8 cellular contexts compared by ENCODE assay signal in genomic region chr15:64502537-64502936, GRCh38. TPM values are rescaled to one million over a fixed set of nuclear protein-coding genes. Genes with fewer than 3 reads are reported as not detected.
DNase-seq lines count a peak whose midpoint lies in the region; ATAC-seq and TF ChIP-seq lines count a peak whose summit lies in the region.
"Had no signal": no experiment of that assay in that cellular context is flagged by ENCODE, and none has a peak within 500 bp of the region (broad histone marks: within the 10 kb centered on the region; RNA-seq: fewer than 3 reads in every experiment).

No MANE protein-coding gene starts in this region.

- H3K4me1 Mint-ChIP-seq in H9 = peaks cover 17 to 21% of the 10 kb centered on the region in 2 experiments

- H2BK20ac ChIP-seq in H9 (ENCODE audit: low read depth, low read length, poor library complexity, severe bottlenecking) = no peak overlapping the region

- no peak overlapping the region for H3K4me3 ChIP-seq in GM23248
- H3K4me3 ChIP-seq in RWPE2 (ENCODE audit: severe bottlenecking) = no peak overlapping the region
- no peak overlapping the region for H3K4me3 ChIP-seq in esophagus (ENCODE audit: low read depth in 1 of 2, low read length in 2 of 2)
- no peak overlapping the region for H3K4me3 ChIP-seq in skeletal muscle tissue (ENCODE audit: low read length in 3 of 3)

- H3T11ph ChIP-seq in H9 (ENCODE audit: low read length) = no peak overlapping the region

- H3K14ac ChIP-seq in H9 (ENCODE audit: insufficient read depth, low read length) = no peak overlapping the region

- H3K4me2 ChIP-seq in GM23248 (ENCODE audit: unreplicated experiment) (peak overlapping the region; percentile 51), H9 (ENCODE audit: insufficient read depth, insufficient read length, low read length) (no peak overlapping the region)

- H4K91ac ChIP-seq in H9 (ENCODE audit: insufficient read length, low read depth, low read length) = no peak overlapping the region

- H3K9me3 ChIP-seq in GM23248 (ENCODE audit: low read depth) (no peaks in the 10 kb centered on the region), RWPE2 (ENCODE audit: severe bottlenecking) (no peaks in the 10 kb centered on the region), esophagus (ENCODE audit: control insufficient read depth in 2 of 2, insufficient read depth in 1 of 2, low read depth in 1 of 2, low read length in 1 of 2) (no peaks in the 10 kb centered on the region), skeletal muscle tissue (ENCODE audit: control insufficient read depth in 3 of 3, low read length in 3 of 3) (no peaks in the 10 kb centered on the region), H9 (ENCODE audit: control insufficient read depth, low read depth, low read length) (no peaks in the 10 kb centered on the region)

- no peaks in the 10 kb centered on the region for H3K9me3 Mint-ChIP-seq in H9

- peaks cover 14 to 38% (median 33%) of the 10 kb centered on the region in 3 experiments for H3K36me3 Mint-ChIP-seq in H9 (ENCODE audit: insufficient read depth in 1 of 3, low read depth in 3 of 3)

- no peaks in the 10 kb centered on the region for H4K20me1 ChIP-seq in GM23248 (ENCODE audit: insufficient read depth)
- no peaks in the 10 kb centered on the region for H4K20me1 ChIP-seq in H9 (ENCODE audit: control insufficient read depth, insufficient read depth, insufficient read length)

- H3K27ac ChIP-seq in GM23248 (peak overlapping the region; percentile 68), RWPE2 (ENCODE audit: poor library complexity, severe bottlenecking) (peak overlapping the region; percentile 2), esophagus (ENCODE audit: low read depth in 2 of 2, low read length in 1 of 2) (peak overlapping the region; percentile 29 to 45), skeletal muscle tissue (ENCODE audit: low read depth, low read length) (peak overlapping the region; percentile 54), H9 (ENCODE audit: insufficient read length, low read depth, low read length) (no peak overlapping the region)
- H3K27ac ChIP-seq: epithelial cell of prostate had no signal

- H3K4me1 ChIP-seq in GM23248 (ENCODE audit: insufficient read depth) (peaks cover 33% of the 10 kb centered on the region), RWPE2 (ENCODE audit: insufficient read depth, poor library complexity, severe bottlenecking) (no peaks in the 10 kb centered on the region), esophagus (ENCODE audit: control insufficient read depth in 2 of 2, insufficient read depth in 2 of 2, low read length in 1 of 2) (peaks cover 0 to 5% of the 10 kb centered on the region in 2 donors), skeletal muscle tissue (ENCODE audit: control insufficient read depth in 3 of 3, insufficient read depth in 3 of 3, low read length in 3 of 3) (peaks cover 18 to 33% (median 23%) of the 10 kb centered on the region in 3 donors), H9 (ENCODE audit: insufficient read depth, low read length) (peaks cover 3% of the 10 kb centered on the region)

- peaks cover 11% of the 10 kb centered on the region for H3K79me1 ChIP-seq in H9 (ENCODE audit: insufficient read depth, low read depth, low read length, poor library complexity, severe bottlenecking)

- no peaks in the 10 kb centered on the region for H3K23me2 ChIP-seq in H9 (ENCODE audit: insufficient read length, low read depth, low read length, poor library complexity, severe bottlenecking)

- DNase-seq in GM23248 = peak; percentile 47
- no peak for DNase-seq in RWPE2 (ENCODE audit: low spot score)
- no peak for DNase-seq in GM19240 (ENCODE audit: insufficient read length, low spot score)
- DNase-seq in H9 = no peak

- no peak overlapping the region for H3K56ac ChIP-seq in H9 (ENCODE audit: insufficient read length, low read depth, low read length)

- H3K4me3 Mint-ChIP-seq in H9 = no peak overlapping the region

- no peak overlapping the region for H3K18ac ChIP-seq in H9 (ENCODE audit: insufficient read length, low read depth, low read length)

- H3K79me2 ChIP-seq in GM23248 (ENCODE audit: insufficient read depth) = peaks cover 85% of the 10 kb centered on the region
- peaks cover 3% of the 10 kb centered on the region; the same call in 1 of the 2 replicates for H3K79me2 ChIP-seq in H9 (ENCODE audit: insufficient read depth, low read length)

- 0 out of 2 replicates have a peak, but pooled peaks cover 4% of the 10 kb centered on the region for H3K36me3 ChIP-seq in GM23248 (ENCODE audit: low read depth)
- peaks cover 69% of the 10 kb centered on the region for H3K36me3 ChIP-seq in RWPE2 (ENCODE audit: low read depth)
- H3K36me3 ChIP-seq in esophagus (ENCODE audit: control insufficient read depth in 2 of 2, insufficient read depth in 2 of 2, low read length in 1 of 2) = peaks cover 5 to 8% of the 10 kb centered on the region in 2 donors
- H3K36me3 ChIP-seq in skeletal muscle tissue (ENCODE audit: control insufficient read depth in 3 of 3, insufficient read depth in 3 of 3, low read length in 3 of 3) = peaks cover 9 to 14% (median 10%) of the 10 kb centered on the region in 3 donors

- no peak overlapping the region for H3K23ac ChIP-seq in H9 (ENCODE audit: insufficient read length, low read depth, low read length)

- H3K4ac ChIP-seq in H9 (ENCODE audit: low read depth, low read length) = no peak overlapping the region

- in situ Hi-C loops in GM23248 (cut with MboI) = no loop called here

- ATAC-seq in RWPE2 (ENCODE audit: low read depth) (0 out of 3 replicates have a peak, but pooled peaks have one; percentile 26), GM18870 (IDR thresholded peaks at IDR 0.05; ENCODE audit: unreplicated experiment) (no peak)

- TF ChIP-seq CTCF in RWPE2 (IDR thresholded peaks at IDR 0.05; ENCODE audit: poor library complexity, severe bottlenecking) = no peak
- no peak for TF ChIP-seq CTCF in H9 (conservative IDR thresholded peaks at IDR 0.05)

- WGBS in GM23248 (ENCODE audit: low coverage in 1 of 2, low lambda C conversion rate in 2 of 2, missing lambda C conversion rate in 2 of 2), 2 experiments = 58% methylated on average over 3 of the region's 3 CpGs
- WGBS in esophagus, 2 donors = 72 to 77% methylated on average over 3 of the region's 3 CpGs
- WGBS in H9 (ENCODE audit: extremely low coverage, insufficient read length, low lambda C conversion rate) = no CpG with 5 or more reads among the region's 3 CpGs

- no peak overlapping the region for H4K5ac ChIP-seq in H9 (ENCODE audit: insufficient read length, low read depth, low read length)

- no peak overlapping the region for H2BK120ac ChIP-seq in H9 (ENCODE audit: low read depth, low read length, poor library complexity, severe bottlenecking)

- no peak overlapping the region for H4K8ac ChIP-seq in H9 (replicated peaks; ENCODE audit: insufficient read length, low read depth, low read length)

- H2BK12ac ChIP-seq in H9 (ENCODE audit: insufficient read length, low read depth, low read length) = no peak overlapping the region

- H2AK5ac ChIP-seq in H9 (ENCODE audit: insufficient read length, low read length) = no peak overlapping the region

- no peaks in the 10 kb centered on the region for H3K27me3 ChIP-seq in GM23248 (replicated peaks; ENCODE audit: insufficient read depth)
- no peaks in the 10 kb centered on the region for H3K27me3 ChIP-seq in RWPE2 (ENCODE audit: insufficient read depth, poor library complexity, severe bottlenecking)
- no peaks in the 10 kb centered on the region for H3K27me3 ChIP-seq in esophagus (ENCODE audit: control insufficient read depth in 1 of 2, insufficient read depth in 2 of 2, low read length in 2 of 2)
- no peaks in the 10 kb centered on the region for H3K27me3 ChIP-seq in skeletal muscle tissue (ENCODE audit: control insufficient read depth in 3 of 3, insufficient read depth in 3 of 3, low read length in 3 of 3)
- no peaks in the 10 kb centered on the region for H3K27me3 ChIP-seq in H9 (ENCODE audit: insufficient read depth, low read length)

- H3K9me2 ChIP-seq in GM23248 (ENCODE audit: insufficient read depth) = no peaks in the 10 kb centered on the region

- peaks cover 38% of the 10 kb centered on the region for H3F3A ChIP-seq in GM23248 (ENCODE audit: insufficient read depth)

- H2BK5ac ChIP-seq in H9 (ENCODE audit: insufficient read length, low read length) = no peak overlapping the region

- H2BK15ac ChIP-seq in H9 (ENCODE audit: low read depth, low read length) = no peak overlapping the region

- H2AFZ ChIP-seq in GM23248 (no peak overlapping the region), H9 (ENCODE audit: low read length) (no peak overlapping the region)

- no peaks in the 10 kb centered on the region for H3K27me3 Mint-ChIP-seq in H9 (ENCODE audit: low read depth)

- H3K9ac ChIP-seq in GM23248 (peak overlapping the region; percentile 58), skeletal muscle tissue (ENCODE audit: low read depth in 1 of 3, low read length in 3 of 3) (no peak overlapping the region), H9 (ENCODE audit: extremely low read depth, insufficient read length, low read length) (no peak overlapping the region)

- H3K27ac Mint-ChIP-seq in H9 = peak overlapping the region in 1 of 3 experiments; percentile 53; a peak in 2 of 7 replicates

RNA-seq across cellular contexts. Expression of gene ZNF609, which starts 42.2 kb away (rescaled TPM):
- total RNA-seq in GM23248 (2014; rRNA removed; shearing (Covaris generic)) = 11.3 and 11.9 TPM in 2 replicates
- polyA plus RNA-seq in GM23248 (2016; fragmentation: Nextera tagmentation; extraction: Ambion mirVana) = 3.8 and 6.3 TPM in 2 replicates
- polyA plus RNA-seq in esophagus = 1 to 10 TPM; 3.5 to 4.1 TPM
- total RNA-seq in skeletal muscle tissue = 13.6 TPM
- total RNA-seq in H9 (2021) = 38.8 and 45.3 TPM in 2 replicates
